1 cellular context compared by ENCODE assay signal in genomic region chr3:64748244-64748894, GRCh38.
TF ChIP-seq lines count a peak whose summit lies in the region.

No MANE protein-coding gene starts in this region.

TF ChIP-seq in GM23338, 12 proteins besides CTCF, POLR2A, EP300 and RAD21 (continued from another document):
- TF ChIP-seq, protein P1, sequence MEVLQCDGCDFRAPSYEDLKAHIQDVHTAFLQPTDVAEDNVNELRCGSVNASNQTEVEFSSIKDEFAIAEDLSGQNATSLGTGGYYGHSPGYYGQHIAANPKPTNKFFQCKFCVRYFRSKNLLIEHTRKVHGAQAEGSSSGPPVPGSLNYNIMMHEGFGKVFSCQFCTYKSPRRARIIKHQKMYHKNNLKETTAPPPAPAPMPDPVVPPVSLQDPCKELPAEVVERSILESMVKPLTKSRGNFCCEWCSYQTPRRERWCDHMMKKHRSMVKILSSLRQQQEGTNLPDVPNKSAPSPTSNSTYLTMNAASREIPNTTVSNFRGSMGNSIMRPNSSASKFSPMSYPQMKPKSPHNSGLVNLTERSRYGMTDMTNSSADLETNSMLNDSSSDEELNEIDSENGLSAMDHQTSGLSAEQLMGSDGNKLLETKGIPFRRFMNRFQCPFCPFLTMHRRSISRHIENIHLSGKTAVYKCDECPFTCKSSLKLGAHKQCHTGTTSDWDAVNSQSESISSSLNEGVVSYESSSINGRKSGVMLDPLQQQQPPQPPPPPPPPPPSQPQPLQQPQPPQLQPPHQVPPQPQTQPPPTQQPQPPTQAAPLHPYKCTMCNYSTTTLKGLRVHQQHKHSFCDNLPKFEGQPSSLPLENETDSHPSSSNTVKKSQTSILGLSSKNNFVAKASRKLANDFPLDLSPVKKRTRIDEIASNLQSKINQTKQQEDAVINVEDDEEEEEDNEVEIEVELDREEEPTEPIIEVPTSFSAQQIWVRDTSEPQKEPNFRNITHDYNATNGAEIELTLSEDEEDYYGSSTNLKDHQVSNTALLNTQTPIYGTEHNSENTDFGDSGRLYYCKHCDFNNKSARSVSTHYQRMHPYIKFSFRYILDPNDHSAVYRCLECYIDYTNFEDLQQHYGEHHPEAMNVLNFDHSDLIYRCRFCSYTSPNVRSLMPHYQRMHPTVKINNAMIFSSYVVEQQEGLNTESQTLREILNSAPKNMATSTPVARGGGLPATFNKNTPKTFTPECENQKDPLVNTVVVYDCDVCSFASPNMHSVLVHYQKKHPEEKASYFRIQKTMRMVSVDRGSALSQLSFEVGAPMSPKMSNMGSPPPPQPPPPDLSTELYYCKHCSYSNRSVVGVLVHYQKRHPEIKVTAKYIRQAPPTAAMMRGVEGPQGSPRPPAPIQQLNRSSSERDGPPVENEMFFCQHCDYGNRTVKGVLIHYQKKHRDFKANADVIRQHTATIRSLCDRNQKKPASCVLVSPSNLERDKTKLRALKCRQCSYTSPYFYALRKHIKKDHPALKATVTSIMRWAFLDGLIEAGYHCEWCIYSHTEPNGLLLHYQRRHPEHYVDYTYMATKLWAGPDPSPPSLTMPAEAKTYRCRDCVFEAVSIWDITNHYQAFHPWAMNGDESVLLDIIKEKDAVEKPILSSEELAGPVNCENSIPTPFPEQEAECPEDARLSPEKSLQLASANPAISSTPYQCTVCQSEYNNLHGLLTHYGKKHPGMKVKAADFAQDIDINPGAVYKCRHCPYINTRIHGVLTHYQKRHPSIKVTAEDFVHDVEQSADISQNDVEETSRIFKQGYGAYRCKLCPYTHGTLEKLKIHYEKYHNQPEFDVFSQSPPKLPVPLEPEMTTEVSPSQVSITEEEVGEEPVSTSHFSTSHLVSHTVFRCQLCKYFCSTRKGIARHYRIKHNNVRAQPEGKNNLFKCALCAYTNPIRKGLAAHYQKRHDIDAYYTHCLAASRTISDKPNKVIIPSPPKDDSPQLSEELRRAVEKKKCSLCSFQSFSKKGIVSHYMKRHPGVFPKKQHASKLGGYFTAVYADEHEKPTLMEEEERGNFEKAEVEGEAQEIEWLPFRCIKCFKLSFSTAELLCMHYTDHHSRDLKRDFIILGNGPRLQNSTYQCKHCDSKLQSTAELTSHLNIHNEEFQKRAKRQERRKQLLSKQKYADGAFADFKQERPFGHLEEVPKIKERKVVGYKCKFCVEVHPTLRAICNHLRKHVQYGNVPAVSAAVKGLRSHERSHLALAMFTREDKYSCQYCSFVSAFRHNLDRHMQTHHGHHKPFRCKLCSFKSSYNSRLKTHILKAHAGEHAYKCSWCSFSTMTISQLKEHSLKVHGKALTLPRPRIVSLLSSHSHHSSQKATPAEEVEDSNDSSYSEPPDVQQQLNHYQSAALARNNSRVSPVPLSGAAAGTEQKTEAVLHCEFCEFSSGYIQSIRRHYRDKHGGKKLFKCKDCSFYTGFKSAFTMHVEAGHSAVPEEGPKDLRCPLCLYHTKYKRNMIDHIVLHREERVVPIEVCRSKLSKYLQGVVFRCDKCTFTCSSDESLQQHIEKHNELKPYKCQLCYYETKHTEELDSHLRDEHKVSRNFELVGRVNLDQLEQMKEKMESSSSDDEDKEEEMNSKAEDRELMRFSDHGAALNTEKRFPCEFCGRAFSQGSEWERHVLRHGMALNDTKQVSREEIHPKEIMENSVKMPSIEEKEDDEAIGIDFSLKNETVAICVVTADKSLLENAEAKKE (CRISPR knock-in tag; IDR thresholded peaks at IDR 0.05) = peak; percentile 98
